ENCODE assay signal across 19 cellular contexts in genomic region chr5:122151640-122152039, GRCh38. TPM values are rescaled to one million over a fixed set of nuclear protein-coding genes. Genes with fewer than 3 reads are reported as not detected.
A peak's percentile ranks its signal among the peaks of the same experiment; 100 is the strongest.
DNase-seq lines count a peak whose midpoint lies in the region; ATAC-seq, FAIRE-seq and TF ChIP-seq lines count a peak whose summit lies in the region.
"Had no signal": no experiment of that assay in that cellular context is flagged by ENCODE, and none has a peak within 500 bp of the region (broad histone marks: within the 10 kb centered on the region; RNA-seq: fewer than 3 reads in every experiment).

No MANE protein-coding gene starts in this region.

- H3K27ac Mint-ChIP-seq in mesothelial cell of epicardium: peak overlapping the region; percentile 74
- H3K27ac Mint-ChIP-seq: activated naive CD8-positive, alpha-beta T cell treated with anti-CD3 and anti-CD28 coated beads for 36 hours; naive thymus-derived CD8-positive, alpha-beta T cell; T-helper 1 cell treated with Interleukin-12 subunit alpha and Interleukin-12 subunit beta and Interleukin-4 antibody, amounts not matched to agents 30 μg/mL and 1 μg/mL, for 36 hours had no signal

- no peaks in the 10 kb centered on the region for H3K36me3 ChIP-seq in bronchial epithelial cell (ENCODE audit: control insufficient read depth, insufficient read depth, low read length)
- no peaks in the 10 kb centered on the region for H3K36me3 ChIP-seq in spleen
- H3K36me3 ChIP-seq: gastrocnemius medialis, thoracic aorta had no signal

- no peak for TF ChIP-seq RAD21 in A549 (conservative IDR thresholded peaks at IDR 0.05 in 1 of 2, IDR thresholded peaks at IDR 0.05 in 1 of 2)

- intact Hi-C loops in spleen (cut with DNase I; ENCODE audit: low total_unique reads): no loop called here

- H3K27me3 ChIP-seq in bronchial epithelial cell (ENCODE audit: control insufficient read depth, insufficient read depth, low read length) (no peaks in the 10 kb centered on the region), spleen (replicated peaks in 1 of 7) (no peaks in the 10 kb centered on the region)
- H3K27me3 ChIP-seq: dorsolateral prefrontal cortex, gastrocnemius medialis had no signal

- TF ChIP-seq CTCF in A549 (IDR thresholded peaks at IDR 0.05) (no peak), bronchial epithelial cell (IDR thresholded peaks at IDR 0.05; ENCODE audit: insufficient read depth, low read length, severe bottlenecking) (no peak), mesothelial cell of epicardium (IDR thresholded peaks at IDR 0.05; ENCODE audit: unreplicated experiment) (no peak), spleen (IDR thresholded peaks at IDR 0.05 in 8 of 11, conservative IDR thresholded peaks at IDR 0.05 in 3 of 11) (no peak)

- no peaks in the 10 kb centered on the region for H3K9me3 Mint-ChIP-seq in mesothelial cell of epicardium
- H3K9me3 Mint-ChIP-seq: activated naive CD8-positive, alpha-beta T cell treated with anti-CD3 and anti-CD28 coated beads for 36 hours; naive thymus-derived CD8-positive, alpha-beta T cell; T-helper 1 cell treated with Interleukin-12 subunit alpha and Interleukin-12 subunit beta and Interleukin-4 antibody, amounts not matched to agents 30 μg/mL and 1 μg/mL, for 36 hours had no signal

- H3K36me3 Mint-ChIP-seq in mesothelial cell of epicardium: no peaks in the 10 kb centered on the region
- H3K36me3 Mint-ChIP-seq: activated naive CD8-positive, alpha-beta T cell treated with anti-CD3 and anti-CD28 coated beads for 36 hours; naive thymus-derived CD8-positive, alpha-beta T cell had no signal

- peak overlapping the region; percentile 20; the same call in 1 of the 3 replicates for H3K4me2 ChIP-seq in A549

- POLR2A ChIA-PET in A549 (lab: Yijun Ruan, JAX): no interaction called here

- TF ChIP-seq EP300 in A549 (IDR thresholded peaks at IDR 0.05): no peak

- 43% methylated on average over 4 of the region's 4 CpGs for WGBS in A549 (ENCODE audit: missing lambda C conversion rate)
- WGBS in spleen, 5 donors: 73 to 94% (median 90%) methylated on average over 4 of the region's 4 CpGs

- no peak overlapping the region for H3K4me3 Mint-ChIP-seq in mesothelial cell of epicardium
- H3K4me3 Mint-ChIP-seq: activated naive CD8-positive, alpha-beta T cell treated with anti-CD3 and anti-CD28 coated beads for 36 hours; naive thymus-derived CD8-positive, alpha-beta T cell; T-helper 1 cell treated with Interleukin-12 subunit alpha and Interleukin-12 subunit beta and Interleukin-4 antibody, amounts not matched to agents 30 μg/mL and 1 μg/mL, for 36 hours had no signal

- TF ChIP-seq POLR2A in A549 (IDR thresholded peaks at IDR 0.05; ENCODE audit: low read length): no peak
- TF ChIP-seq POLR2A in spleen (IDR thresholded peaks at IDR 0.05): no peak

- ATAC-seq in A549: peak; percentile 75 to 77; a peak in 5 of 6 replicates
- ATAC-seq: gastrocnemius medialis; naive thymus-derived CD8-positive, alpha-beta T cell had no signal

- FAIRE-seq in A549 (lab: Jason Lieb, UNC) (no peak), bronchial epithelial cell (lab: Jason Lieb, UNC) (no peak)
- FAIRE-seq: A204.1, D721Med, small intestine had no signal

- H3K4me3 ChIP-seq in A549: no peak overlapping the region
- no peak overlapping the region for H3K4me3 ChIP-seq in bronchial epithelial cell (ENCODE audit: low read depth, low read length)
- no peak overlapping the region for H3K4me3 ChIP-seq in spleen
- H3K4me3 ChIP-seq: dorsolateral prefrontal cortex, gastrocnemius medialis, thoracic aorta had no signal

- no peaks in the 10 kb centered on the region for H3K27me3 Mint-ChIP-seq in mesothelial cell of epicardium (ENCODE audit: low read depth)
- H3K27me3 Mint-ChIP-seq: activated naive CD8-positive, alpha-beta T cell treated with anti-CD3 and anti-CD28 coated beads for 36 hours had no signal

- CTCF ChIA-PET in A549 (lab: Yijun Ruan, JAX): interaction anchor here (1.3 to 1.9 kb wide), 3 partner anchors 9 to 60 kb away, joined by 3 to 5 read pairs (median 4); no protein-coding TSS in a partner anchor

- DNase-seq in A549 (ENCODE audit: low read depth in 1 of 2, low spot score in 1 of 2): peak in 1 of 2 experiments; percentile 48
- peak; percentile 95 for DNase-seq in M059J (ENCODE audit: low read depth)
- DNase-seq in bronchial epithelial cell (ENCODE audit: low read depth): peak; percentile 75
- no peak for DNase-seq in mesothelial cell of epicardium (ENCODE audit: low spot score in 2 of 2, unreplicated experiment in 2 of 2)
- no peak for DNase-seq in retina
- DNase-seq in spleen: no peak
- DNase-seq in stimulated activated naive CD4-positive, alpha-beta T cell (lab: John Stamatoyannopoulos, UW): no peak
- no peak for DNase-seq in cerebellum (ENCODE audit: low spot score)
- DNase-seq: activated CD4-positive, CD25-positive, alpha-beta regulatory T cell treated with anti-CD3 and anti-CD28 coated beads, Interleukin-2, amount 50 U/mL, for 72 hours; activated naive CD8-positive, alpha-beta T cell treated with anti-CD3 and anti-CD28 coated beads for 36 hours; dorsolateral prefrontal cortex; gastrocnemius medialis; naive thymus-derived CD8-positive, alpha-beta T cell; NCI-H1105 treated with DMSO at 0.1 percent for 48 hours; small intestine had no signal

- peak overlapping the region; percentile 8 to 51; a peak in 3 of 6 replicates for H3K27ac ChIP-seq in A549
- no peak overlapping the region for H3K27ac ChIP-seq in spleen
- H3K27ac ChIP-seq: dorsolateral prefrontal cortex, gastrocnemius medialis had no signal

- H3K4me1 Mint-ChIP-seq in mesothelial cell of epicardium: peaks cover 18% of the 10 kb centered on the region

- H3K4me1 ChIP-seq in A549 (peaks cover 19% of the 10 kb centered on the region; the same call in 2 of the 3 replicates), spleen (no peaks in the 10 kb centered on the region)

- H3K9me3 ChIP-seq in A549 (no peaks in the 10 kb centered on the region), spleen (no peaks in the 10 kb centered on the region)
- H3K9me3 ChIP-seq: gastrocnemius medialis, thoracic aorta had no signal

TF ChIP-seq in A549, 52 proteins besides CTCF, POLR2A, EP300 and RAD21:
- TF ChIP-seq GATA3 (IDR thresholded peaks at IDR 0.05; ENCODE audit: borderline replicate concordance) (0 out of 2 replicates have a peak, but pooled peaks have one; percentile 21), FOXS1 (CRISPR knock-in tag; IDR thresholded peaks at IDR 0.05) (no peak)

RNA-seq across cellular contexts. Expression of gene ZNF474, which starts 22.3 kb away (rescaled TPM):
- polyA plus RNA-seq in A549 (2011; rRNA removed): 0.30 and 0.50 TPM in 2 replicates
- 0.06 and 0.11 TPM in 2 replicates for polyA plus RNA-seq in A549 (2012; cell fraction: cytosol; rRNA removed)
- 0.24 and 0.36 TPM in 2 replicates for polyA plus RNA-seq in A549 (2012; cell fraction: nucleus; rRNA removed)
- polyA plus RNA-seq in A549 (2017; fragmentation: RNase III; extraction: RNeasy Plus Mini Kit Qiagen cat#74134 plus additional on column Dnase treatment): 0.15 to 0.32 TPM (median 0.26 TPM) in 3 replicates
- polyA minus RNA-seq in A549 (2011; rRNA and poly(A)+ RNA removed): 0.54 and 1.1 TPM in 2 replicates
- total RNA-seq in M059J (2014; rRNA removed; shearing (Covaris generic)): not detected in 2 replicates
- total RNA-seq in bronchial epithelial cell: 0.13 and 0.26 TPM in 2 replicates
- 0.29 to 0.98 TPM (median 0.41 TPM) in 3 replicates for total RNA-seq in mesothelial cell of epicardium
- total RNA-seq in spleen: under 1 TPM in 4 of 7 donors, not detected in 3; 0.27 to 0.60 (median 0.50) TPM
- under 1 TPM in 1 of 3 donors, not detected in 2; 0.05 TPM for polyA plus RNA-seq in spleen
- total RNA-seq in cerebellum: 2.4 TPM
- polyA plus RNA-seq: naive thymus-derived CD8-positive, alpha-beta T cell had no signal

Comparison
In these comparisons a context has a peak if more than half of its experiments do, and no peak if none do; other contexts are left out.
1. DNase-seq: peak in M059J (single experiment) and bronchial epithelial cell (single experiment); none in mesothelial cell of epicardium (0 of 2), retina (single experiment), spleen (single experiment), stimulated activated naive CD4-positive, alpha-beta T cell (0 of 6) and cerebellum (single experiment).
2. H3K27ac ChIP-seq: peak in A549 (2 of 2); none in spleen (0 of 8).